1 cellular context compared by ENCODE assay signal in the genomic region with DNA sequence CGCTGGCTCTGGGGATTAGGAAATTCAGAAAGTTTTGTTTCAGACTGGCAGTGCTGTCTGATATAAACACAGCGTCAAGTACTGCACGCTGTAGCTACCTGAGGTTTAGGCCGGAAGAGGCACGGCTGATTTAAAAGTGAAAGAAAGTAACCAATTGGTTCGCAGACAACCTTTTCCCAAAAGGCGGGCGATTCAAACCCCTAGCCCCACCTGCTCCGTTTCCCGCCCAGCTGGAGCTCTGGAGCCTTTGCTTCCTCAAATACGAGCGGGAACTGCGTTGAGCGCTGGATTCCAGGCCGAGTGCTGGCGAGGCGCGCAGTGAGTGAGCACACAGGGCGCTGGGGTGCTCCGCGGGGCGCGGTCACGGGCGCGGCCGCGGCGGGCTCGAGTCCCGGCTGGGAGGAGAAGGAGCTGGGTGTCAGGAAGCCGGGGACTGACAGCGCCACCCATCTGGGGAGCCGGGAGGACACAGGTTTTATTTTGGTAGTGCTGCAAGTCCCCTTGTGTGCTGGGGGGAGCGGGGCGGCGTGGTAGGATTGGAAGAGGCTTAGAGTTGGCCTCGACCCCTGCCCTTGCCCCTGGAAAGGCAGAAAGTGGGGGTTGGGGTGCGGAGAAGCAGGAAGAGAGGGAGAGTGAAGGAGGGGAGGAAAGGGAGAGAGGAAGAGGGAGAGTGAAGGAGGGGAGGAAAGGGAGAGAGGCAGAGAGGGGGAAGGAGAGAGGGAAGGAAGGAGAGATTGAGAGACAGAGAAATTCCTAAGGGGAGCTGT.
TF ChIP-seq lines count a peak whose summit lies in the region.

No MANE protein-coding gene starts in this region.

TF ChIP-seq in GM12878, 131 proteins besides CTCF, POLR2A, EP300 and RAD21 (continued from another document and continues in another):
- TF ChIP-seq, protein P1, sequence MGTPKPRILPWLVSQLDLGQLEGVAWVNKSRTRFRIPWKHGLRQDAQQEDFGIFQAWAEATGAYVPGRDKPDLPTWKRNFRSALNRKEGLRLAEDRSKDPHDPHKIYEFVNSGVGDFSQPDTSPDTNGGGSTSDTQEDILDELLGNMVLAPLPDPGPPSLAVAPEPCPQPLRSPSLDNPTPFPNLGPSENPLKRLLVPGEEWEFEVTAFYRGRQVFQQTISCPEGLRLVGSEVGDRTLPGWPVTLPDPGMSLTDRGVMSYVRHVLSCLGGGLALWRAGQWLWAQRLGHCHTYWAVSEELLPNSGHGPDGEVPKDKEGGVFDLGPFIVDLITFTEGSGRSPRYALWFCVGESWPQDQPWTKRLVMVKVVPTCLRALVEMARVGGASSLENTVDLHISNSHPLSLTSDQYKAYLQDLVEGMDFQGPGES (IDR thresholded peaks at IDR 0.05), result no peak
- no peak for TF ChIP-seq CHD4 (IDR thresholded peaks at IDR 0.05)
- no peak for TF ChIP-seq BRCA1 (IDR thresholded peaks at IDR 0.05; ENCODE audit: low read depth, low read length)
- TF ChIP-seq SREBF1 (IDR thresholded peaks at IDR 0.05; ENCODE audit: low read length), result no peak
- TF ChIP-seq EZH2 (IDR thresholded peaks at IDR 0.05; ENCODE audit: borderline replicate concordance, control insufficient read depth, low read depth, low read length), result no peak
- TF ChIP-seq, protein P2, sequence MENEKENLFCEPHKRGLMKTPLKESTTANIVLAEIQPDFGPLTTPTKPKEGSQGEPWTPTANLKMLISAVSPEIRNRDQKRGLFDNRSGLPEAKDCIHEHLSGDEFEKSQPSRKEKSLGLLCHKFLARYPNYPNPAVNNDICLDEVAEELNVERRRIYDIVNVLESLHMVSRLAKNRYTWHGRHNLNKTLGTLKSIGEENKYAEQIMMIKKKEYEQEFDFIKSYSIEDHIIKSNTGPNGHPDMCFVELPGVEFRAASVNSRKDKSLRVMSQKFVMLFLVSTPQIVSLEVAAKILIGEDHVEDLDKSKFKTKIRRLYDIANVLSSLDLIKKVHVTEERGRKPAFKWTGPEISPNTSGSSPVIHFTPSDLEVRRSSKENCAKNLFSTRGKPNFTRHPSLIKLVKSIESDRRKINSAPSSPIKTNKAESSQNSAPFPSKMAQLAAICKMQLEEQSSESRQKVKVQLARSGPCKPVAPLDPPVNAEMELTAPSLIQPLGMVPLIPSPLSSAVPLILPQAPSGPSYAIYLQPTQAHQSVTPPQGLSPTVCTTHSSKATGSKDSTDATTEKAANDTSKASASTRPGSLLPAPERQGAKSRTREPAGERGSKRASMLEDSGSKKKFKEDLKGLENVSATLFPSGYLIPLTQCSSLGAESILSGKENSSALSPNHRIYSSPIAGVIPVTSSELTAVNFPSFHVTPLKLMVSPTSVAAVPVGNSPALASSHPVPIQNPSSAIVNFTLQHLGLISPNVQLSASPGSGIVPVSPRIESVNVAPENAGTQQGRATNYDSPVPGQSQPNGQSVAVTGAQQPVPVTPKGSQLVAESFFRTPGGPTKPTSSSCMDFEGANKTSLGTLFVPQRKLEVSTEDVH (IDR thresholded peaks at IDR 0.05; ENCODE audit: low read depth, partially characterized antibody), result peak; percentile 34
- no peak for TF ChIP-seq FOS (IDR thresholded peaks at IDR 0.05; ENCODE audit: borderline replicate concordance, extremely low read depth, insufficient read length)
- TF ChIP-seq SMAD1 (IDR thresholded peaks at IDR 0.05; ENCODE audit: low read depth, partially characterized antibody), result no peak
- no peak for TF ChIP-seq SP1 (IDR thresholded peaks at IDR 0.05; ENCODE audit: low read depth, low read length)
- TF ChIP-seq SMAD5 (IDR thresholded peaks at IDR 0.05; ENCODE audit: low read depth), result peak; percentile 51; the same call in 1 of the 2 replicates
- 0 out of 2 replicates have a peak, but pooled peaks have one; percentile 20 for TF ChIP-seq MEF2A (IDR thresholded peaks at IDR 0.05; ENCODE audit: insufficient read depth, low read depth, low read length)
- TF ChIP-seq, protein P3, sequence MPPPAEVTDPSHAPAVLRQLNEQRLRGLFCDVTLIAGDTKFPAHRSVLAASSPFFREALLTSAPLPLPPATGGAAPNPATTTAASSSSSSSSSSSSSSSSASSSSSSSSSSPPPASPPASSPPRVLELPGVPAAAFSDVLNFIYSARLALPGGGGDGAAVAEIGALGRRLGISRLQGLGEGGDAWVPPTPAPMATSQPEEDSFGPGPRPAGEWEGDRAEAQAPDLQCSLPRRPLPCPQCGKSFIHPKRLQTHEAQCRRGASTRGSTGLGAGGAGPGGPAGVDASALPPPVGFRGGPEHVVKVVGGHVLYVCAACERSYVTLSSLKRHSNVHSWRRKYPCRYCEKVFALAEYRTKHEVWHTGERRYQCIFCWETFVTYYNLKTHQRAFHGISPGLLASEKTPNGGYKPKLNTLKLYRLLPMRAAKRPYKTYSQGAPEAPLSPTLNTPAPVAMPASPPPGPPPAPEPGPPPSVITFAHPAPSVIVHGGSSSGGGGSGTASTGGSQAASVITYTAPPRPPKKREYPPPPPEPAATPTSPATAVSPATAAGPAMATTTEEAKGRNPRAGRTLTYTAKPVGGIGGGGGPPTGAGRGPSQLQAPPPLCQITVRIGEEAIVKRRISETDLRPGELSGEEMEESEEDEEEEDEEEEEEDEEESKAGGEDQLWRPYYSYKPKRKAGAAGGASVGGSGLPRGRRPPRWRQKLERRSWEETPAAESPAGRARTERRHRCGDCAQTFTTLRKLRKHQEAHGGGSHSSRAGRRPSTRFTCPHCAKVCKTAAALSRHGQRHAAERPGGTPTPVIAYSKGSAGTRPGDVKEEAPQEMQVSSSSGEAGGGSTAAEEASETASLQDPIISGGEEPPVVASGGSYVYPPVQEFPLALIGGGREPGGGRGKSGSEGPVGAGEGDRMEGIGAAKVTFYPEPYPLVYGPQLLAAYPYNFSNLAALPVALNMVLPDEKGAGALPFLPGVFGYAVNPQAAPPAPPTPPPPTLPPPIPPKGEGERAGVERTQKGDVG (CRISPR knock-in tag; IDR thresholded peaks at IDR 0.05), result 0 out of 2 replicates have a peak, but pooled peaks have one; percentile 60
- TF ChIP-seq MYB (IDR thresholded peaks at IDR 0.05; ENCODE audit: borderline replicate concordance, low read depth, low read length), result no peak
- TF ChIP-seq EGR1 (IDR thresholded peaks at IDR 0.05; ENCODE audit: borderline replicate concordance in 1 of 2, low read depth in 2 of 2, low read length in 2 of 2), result no peak
- 0 out of 2 replicates have a peak, but pooled peaks have one; percentile 67 for TF ChIP-seq CBX5 (IDR thresholded peaks at IDR 0.05; ENCODE audit: low read depth)
- TF ChIP-seq, protein P4, sequence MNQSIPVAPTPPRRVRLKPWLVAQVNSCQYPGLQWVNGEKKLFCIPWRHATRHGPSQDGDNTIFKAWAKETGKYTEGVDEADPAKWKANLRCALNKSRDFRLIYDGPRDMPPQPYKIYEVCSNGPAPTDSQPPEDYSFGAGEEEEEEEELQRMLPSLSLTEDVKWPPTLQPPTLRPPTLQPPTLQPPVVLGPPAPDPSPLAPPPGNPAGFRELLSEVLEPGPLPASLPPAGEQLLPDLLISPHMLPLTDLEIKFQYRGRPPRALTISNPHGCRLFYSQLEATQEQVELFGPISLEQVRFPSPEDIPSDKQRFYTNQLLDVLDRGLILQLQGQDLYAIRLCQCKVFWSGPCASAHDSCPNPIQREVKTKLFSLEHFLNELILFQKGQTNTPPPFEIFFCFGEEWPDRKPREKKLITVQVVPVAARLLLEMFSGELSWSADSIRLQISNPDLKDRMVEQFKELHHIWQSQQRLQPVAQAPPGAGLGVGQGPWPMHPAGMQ (IDR thresholded peaks at IDR 0.05; ENCODE audit: borderline replicate concordance), result no peak
- TF ChIP-seq, protein P5, sequence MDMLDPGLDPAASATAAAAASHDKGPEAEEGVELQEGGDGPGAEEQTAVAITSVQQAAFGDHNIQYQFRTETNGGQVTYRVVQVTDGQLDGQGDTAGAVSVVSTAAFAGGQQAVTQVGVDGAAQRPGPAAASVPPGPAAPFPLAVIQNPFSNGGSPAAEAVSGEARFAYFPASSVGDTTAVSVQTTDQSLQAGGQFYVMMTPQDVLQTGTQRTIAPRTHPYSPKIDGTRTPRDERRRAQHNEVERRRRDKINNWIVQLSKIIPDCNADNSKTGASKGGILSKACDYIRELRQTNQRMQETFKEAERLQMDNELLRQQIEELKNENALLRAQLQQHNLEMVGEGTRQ (IDR thresholded peaks at IDR 0.05; ENCODE audit: borderline replicate concordance, low read depth, low read length), result no peak
- TF ChIP-seq RAD51 (IDR thresholded peaks at IDR 0.05), result no peak
- peak; percentile 39 for TF ChIP-seq HDAC6 (IDR thresholded peaks at IDR 0.05; ENCODE audit: unreplicated experiment)
- no peak for TF ChIP-seq SREBF2 (IDR thresholded peaks at IDR 0.05; ENCODE audit: low read length)
- no peak for TF ChIP-seq BMI1 (IDR thresholded peaks at IDR 0.05; ENCODE audit: borderline replicate concordance)
- no peak for TF ChIP-seq YY1 (IDR thresholded peaks at IDR 0.05; ENCODE audit: low read depth, low read length)
- TF ChIP-seq TAF1 (IDR thresholded peaks at IDR 0.05; ENCODE audit: borderline replicate concordance, low read depth, low read length), result no peak
- TF ChIP-seq, protein P6, sequence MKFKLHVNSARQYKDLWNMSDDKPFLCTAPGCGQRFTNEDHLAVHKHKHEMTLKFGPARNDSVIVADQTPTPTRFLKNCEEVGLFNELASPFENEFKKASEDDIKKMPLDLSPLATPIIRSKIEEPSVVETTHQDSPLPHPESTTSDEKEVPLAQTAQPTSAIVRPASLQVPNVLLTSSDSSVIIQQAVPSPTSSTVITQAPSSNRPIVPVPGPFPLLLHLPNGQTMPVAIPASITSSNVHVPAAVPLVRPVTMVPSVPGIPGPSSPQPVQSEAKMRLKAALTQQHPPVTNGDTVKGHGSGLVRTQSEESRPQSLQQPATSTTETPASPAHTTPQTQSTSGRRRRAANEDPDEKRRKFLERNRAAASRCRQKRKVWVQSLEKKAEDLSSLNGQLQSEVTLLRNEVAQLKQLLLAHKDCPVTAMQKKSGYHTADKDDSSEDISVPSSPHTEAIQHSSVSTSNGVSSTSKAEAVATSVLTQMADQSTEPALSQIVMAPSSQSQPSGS (IDR thresholded peaks at IDR 0.05; ENCODE audit: low read length), result no peak
- no peak for TF ChIP-seq KAT2A (conservative IDR thresholded peaks at IDR 0.05; ENCODE audit: control insufficient read depth, low read depth, low read length)
- TF ChIP-seq ZSCAN29 (IDR thresholded peaks at IDR 0.05), result no peak
- TF ChIP-seq ESRRA (IDR thresholded peaks at IDR 0.05; ENCODE audit: low read length), result no peak
- TF ChIP-seq ZNF207 (IDR thresholded peaks at IDR 0.05; ENCODE audit: borderline replicate concordance), result peak; percentile 36; the same call in 1 of the 2 replicates
- TF ChIP-seq, protein P7, sequence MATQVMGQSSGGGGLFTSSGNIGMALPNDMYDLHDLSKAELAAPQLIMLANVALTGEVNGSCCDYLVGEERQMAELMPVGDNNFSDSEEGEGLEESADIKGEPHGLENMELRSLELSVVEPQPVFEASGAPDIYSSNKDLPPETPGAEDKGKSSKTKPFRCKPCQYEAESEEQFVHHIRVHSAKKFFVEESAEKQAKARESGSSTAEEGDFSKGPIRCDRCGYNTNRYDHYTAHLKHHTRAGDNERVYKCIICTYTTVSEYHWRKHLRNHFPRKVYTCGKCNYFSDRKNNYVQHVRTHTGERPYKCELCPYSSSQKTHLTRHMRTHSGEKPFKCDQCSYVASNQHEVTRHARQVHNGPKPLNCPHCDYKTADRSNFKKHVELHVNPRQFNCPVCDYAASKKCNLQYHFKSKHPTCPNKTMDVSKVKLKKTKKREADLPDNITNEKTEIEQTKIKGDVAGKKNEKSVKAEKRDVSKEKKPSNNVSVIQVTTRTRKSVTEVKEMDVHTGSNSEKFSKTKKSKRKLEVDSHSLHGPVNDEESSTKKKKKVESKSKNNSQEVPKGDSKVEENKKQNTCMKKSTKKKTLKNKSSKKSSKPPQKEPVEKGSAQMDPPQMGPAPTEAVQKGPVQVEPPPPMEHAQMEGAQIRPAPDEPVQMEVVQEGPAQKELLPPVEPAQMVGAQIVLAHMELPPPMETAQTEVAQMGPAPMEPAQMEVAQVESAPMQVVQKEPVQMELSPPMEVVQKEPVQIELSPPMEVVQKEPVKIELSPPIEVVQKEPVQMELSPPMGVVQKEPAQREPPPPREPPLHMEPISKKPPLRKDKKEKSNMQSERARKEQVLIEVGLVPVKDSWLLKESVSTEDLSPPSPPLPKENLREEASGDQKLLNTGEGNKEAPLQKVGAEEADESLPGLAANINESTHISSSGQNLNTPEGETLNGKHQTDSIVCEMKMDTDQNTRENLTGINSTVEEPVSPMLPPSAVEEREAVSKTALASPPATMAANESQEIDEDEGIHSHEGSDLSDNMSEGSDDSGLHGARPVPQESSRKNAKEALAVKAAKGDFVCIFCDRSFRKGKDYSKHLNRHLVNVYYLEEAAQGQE (IDR thresholded peaks at IDR 0.05; ENCODE audit: low read depth, low read length), result no peak
- TF ChIP-seq, protein P8, sequence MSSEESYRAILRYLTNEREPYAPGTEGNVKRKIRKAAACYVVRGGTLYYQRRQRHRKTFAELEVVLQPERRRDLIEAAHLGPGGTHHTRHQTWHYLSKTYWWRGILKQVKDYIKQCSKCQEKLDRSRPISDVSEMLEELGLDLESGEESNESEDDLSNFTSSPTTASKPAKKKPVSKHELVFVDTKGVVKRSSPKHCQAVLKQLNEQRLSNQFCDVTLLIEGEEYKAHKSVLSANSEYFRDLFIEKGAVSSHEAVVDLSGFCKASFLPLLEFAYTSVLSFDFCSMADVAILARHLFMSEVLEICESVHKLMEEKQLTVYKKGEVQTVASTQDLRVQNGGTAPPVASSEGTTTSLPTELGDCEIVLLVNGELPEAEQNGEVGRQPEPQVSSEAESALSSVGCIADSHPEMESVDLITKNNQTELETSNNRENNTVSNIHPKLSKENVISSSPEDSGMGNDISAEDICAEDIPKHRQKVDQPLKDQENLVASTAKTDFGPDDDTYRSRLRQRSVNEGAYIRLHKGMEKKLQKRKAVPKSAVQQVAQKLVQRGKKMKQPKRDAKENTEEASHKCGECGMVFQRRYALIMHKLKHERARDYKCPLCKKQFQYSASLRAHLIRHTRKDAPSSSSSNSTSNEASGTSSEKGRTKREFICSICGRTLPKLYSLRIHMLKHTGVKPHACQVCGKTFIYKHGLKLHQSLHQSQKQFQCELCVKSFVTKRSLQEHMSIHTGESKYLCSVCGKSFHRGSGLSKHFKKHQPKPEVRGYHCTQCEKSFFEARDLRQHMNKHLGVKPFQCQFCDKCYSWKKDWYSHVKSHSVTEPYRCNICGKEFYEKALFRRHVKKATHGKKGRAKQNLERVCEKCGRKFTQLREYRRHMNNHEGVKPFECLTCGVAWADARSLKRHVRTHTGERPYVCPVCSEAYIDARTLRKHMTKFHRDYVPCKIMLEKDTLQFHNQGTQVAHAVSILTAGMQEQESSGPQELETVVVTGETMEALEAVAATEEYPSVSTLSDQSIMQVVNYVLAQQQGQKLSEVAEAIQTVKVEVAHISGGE (CRISPR knock-in tag; IDR thresholded peaks at IDR 0.05), result no peak
- no peak for TF ChIP-seq CHD2 (IDR thresholded peaks at IDR 0.05; ENCODE audit: borderline replicate concordance, low read depth, low read length)
- 0 out of 2 replicates have a peak, but pooled peaks have one; percentile 30 for TF ChIP-seq CREB1 (IDR thresholded peaks at IDR 0.05; ENCODE audit: low read depth)
- no peak for TF ChIP-seq YBX1 (IDR thresholded peaks at IDR 0.05)
- peak; percentile 100 for TF ChIP-seq RB1 (IDR thresholded peaks at IDR 0.05; ENCODE audit: borderline replicate concordance)
- TF ChIP-seq HCFC1 (IDR thresholded peaks at IDR 0.05; ENCODE audit: low read length), result peak; percentile 30; the same call in 1 of the 2 replicates
- no peak for TF ChIP-seq POLR2AphosphoS5 (IDR thresholded peaks at IDR 0.05; ENCODE audit: low read length)
- TF ChIP-seq IKZF2 (IDR thresholded peaks at IDR 0.05), result peak; percentile 88
